In the genomic region with DNA sequence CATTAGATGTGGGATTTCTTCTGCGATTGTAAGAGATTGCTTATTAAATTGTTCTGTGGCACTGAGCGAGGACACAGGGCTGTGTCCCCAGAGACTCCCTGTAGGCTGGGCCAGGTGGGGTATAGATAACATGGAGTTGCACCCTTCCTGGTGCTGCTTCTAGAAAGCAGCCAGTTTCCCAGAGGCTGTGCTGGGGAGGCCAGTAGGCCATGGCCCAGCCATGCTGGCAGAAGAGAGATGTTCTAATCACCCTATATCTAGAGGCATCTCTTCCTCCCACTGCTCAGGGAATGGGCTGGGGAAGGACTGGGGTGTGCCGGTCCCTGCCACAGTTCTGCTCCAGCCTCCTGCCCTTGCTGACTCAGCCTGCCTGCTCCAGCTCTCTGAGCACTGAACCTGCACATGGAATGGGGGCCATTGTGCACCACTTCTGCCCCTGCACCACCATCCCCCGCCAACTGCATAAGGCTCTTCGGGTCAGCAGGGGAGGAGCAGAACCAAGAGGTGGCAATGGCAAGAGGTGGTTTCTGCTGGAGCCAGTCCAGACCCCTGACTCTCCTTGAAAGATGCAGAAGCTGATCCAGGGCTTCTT, we compare ENCODE assay signal across 9 cellular contexts.
DNase-seq lines count a peak whose midpoint lies in the region; ATAC-seq and TF ChIP-seq lines count a peak whose summit lies in the region.
"Had no signal": no experiment of that assay in that cellular context is flagged by ENCODE, and none has a peak within 500 bp of the region (broad histone marks: within the 10 kb centered on the region; RNA-seq: fewer than 3 reads in every experiment).

No MANE protein-coding gene starts in this region.

- POLR2A ChIA-PET in AG04449 (lab: Yijun Ruan, JAX): interaction anchor here (2.3 kb wide), 1 partner anchor 136 kb away, joined by 24 read pairs; a partner anchor contains a TSS

- H3K36me3 ChIP-seq in NT2/D1 (ENCODE audit: insufficient read depth, insufficient read length, low read length) (no peaks in the 10 kb centered on the region), muscle layer of colon (ENCODE audit: insufficient read depth, low read length) (no peaks in the 10 kb centered on the region)

- H3K9me3 ChIP-seq in NT2/D1 (ENCODE audit: insufficient read depth, low read length) (peaks cover 11% of the 10 kb centered on the region), muscle layer of colon (ENCODE audit: low read length) (no peaks in the 10 kb centered on the region)

- ATAC-seq in GM19035 (IDR thresholded peaks at IDR 0.05; ENCODE audit: unreplicated experiment): no peak
- no peak for ATAC-seq in GM19455 (IDR thresholded peaks at IDR 0.05; ENCODE audit: unreplicated experiment)

- CTCF ChIA-PET in AG04449 (lab: Yijun Ruan, JAX): interaction anchor here (0.6 to 5.8 kb wide), 4 partner anchors 16 to 51 kb away, joined by 3 to 63 read pairs (median 4); no protein-coding TSS in a partner anchor

- H3K9ac ChIP-seq in NT2/D1 (ENCODE audit: insufficient read length, low read depth) (peak overlapping the region; percentile 39), muscle layer of colon (ENCODE audit: low read length) (no peak overlapping the region)

- H3K27ac ChIP-seq in epithelial cell of prostate: peak overlapping the region; percentile 9
- peak overlapping the region; percentile 24 for H3K27ac ChIP-seq in muscle layer of colon (ENCODE audit: low read depth, low read length)

- no peak for TF ChIP-seq CTCF in AG04449 (IDR thresholded peaks at IDR 0.05; ENCODE audit: insufficient read depth, low read length, missing control alignments)

- no peaks in the 10 kb centered on the region for H3K27me3 ChIP-seq in NT2/D1 (ENCODE audit: insufficient read depth, insufficient read length)
- no peaks in the 10 kb centered on the region for H3K27me3 ChIP-seq in muscle layer of colon (ENCODE audit: control insufficient read depth in 1 of 2, insufficient read depth in 2 of 2, low read length in 2 of 2)

- peaks cover 19% of the 10 kb centered on the region for H3K4me1 ChIP-seq in NT2/D1 (ENCODE audit: insufficient read depth, insufficient read length)
- peaks cover 35% of the 10 kb centered on the region for H3K4me1 ChIP-seq in muscle layer of colon (ENCODE audit: insufficient read depth, low read length)

- DNase-seq in AG04449 (ENCODE audit: low read depth, low spot score) (peak; percentile 28), NT2/D1 (ENCODE audit: low read depth, low spot score) (no peak), epithelial cell of prostate (ENCODE audit: low read depth, low spot score) (no peak), KG1 (lab: John Stamatoyannopoulos, UW) (no peak), NCI-H128 (lab: John Stamatoyannopoulos, UW; ENCODE audit: unreplicated experiment) (no peak)
- DNase-seq: stimulated activated naive CD4-positive, alpha-beta T cell had no signal

- H3K4me3 ChIP-seq in AG04449 (ENCODE audit: low read depth, low read length) (0 out of 2 replicates have a peak overlapping the region, but pooled peaks have one; percentile 12), NT2/D1 (ENCODE audit: insufficient read length, low read depth) (no peak overlapping the region), muscle layer of colon (ENCODE audit: low read depth in 1 of 2, low read length in 2 of 2) (no peak overlapping the region)
